In genomic region chr2:112839407-112840067, GRCh38 we compare ENCODE assay signal across 17 cellular contexts. TPM values are rescaled to one million over a fixed set of nuclear protein-coding genes. Genes with fewer than 3 reads are reported as not detected.
DNase-seq lines count a peak whose midpoint lies in the region; ATAC-seq and TF ChIP-seq lines count a peak whose summit lies in the region.
"Had no signal": no experiment of that assay in that cellular context is flagged by ENCODE, and none has a peak within 500 bp of the region (broad histone marks: within the 10 kb centered on the region; RNA-seq: fewer than 3 reads in every experiment).

No MANE protein-coding gene starts in this region.

- H4K8ac ChIP-seq in trophoblast cell (ENCODE audit: low read depth, low read length): no peak overlapping the region

- no peak overlapping the region for H2BK5ac ChIP-seq in trophoblast cell (ENCODE audit: low read depth, low read length, poor library complexity)

- no peak overlapping the region for H3K14ac ChIP-seq in trophoblast cell (ENCODE audit: low read length)

- POLR2A ChIA-PET in PC-3 (lab: Charles Lee; ENCODE audit: unreplicated experiment): no interaction called here

- no peak for TF ChIP-seq CTCF in PC-3 (conservative IDR thresholded peaks at IDR 0.05; ENCODE audit: low read depth, low read length)

- no peak overlapping the region for H3K23ac ChIP-seq in trophoblast cell (ENCODE audit: low read length)

- H3K9me3 Mint-ChIP-seq in activated naive CD8-positive, alpha-beta T cell treated with anti-CD3 and anti-CD28 coated beads for 36 hours: no peaks in the 10 kb centered on the region
- H3K9me3 Mint-ChIP-seq: naive thymus-derived CD8-positive, alpha-beta T cell had no signal

- H3K4me3 ChIP-seq in GM23248 (no peak overlapping the region), PC-3 (ENCODE audit: low read length) (no peak overlapping the region), trophoblast cell (ENCODE audit: low read depth, low read length) (no peak overlapping the region)

- ATAC-seq in PC-3 (no peak), HG03196 (IDR thresholded peaks at IDR 0.05; ENCODE audit: unreplicated experiment) (no peak), HG02938 (IDR thresholded peaks at IDR 0.05; ENCODE audit: unreplicated experiment) (no peak)
- ATAC-seq: naive thymus-derived CD8-positive, alpha-beta T cell had no signal

- H3K27ac ChIP-seq in GM23248 (no peak overlapping the region), PC-3 (ENCODE audit: low read length) (peak overlapping the region; percentile 77), epithelial cell of prostate (peak overlapping the region; percentile 2), trophoblast cell (ENCODE audit: low read depth, low read length) (no peak overlapping the region)

- H3K36me3 ChIP-seq in GM23248 (ENCODE audit: low read depth): no peaks in the 10 kb centered on the region
- no peaks in the 10 kb centered on the region for H3K36me3 ChIP-seq in PC-3 (ENCODE audit: low read depth, low read length)
- H3K36me3 ChIP-seq in trophoblast cell (ENCODE audit: control insufficient read depth in 1 of 2, insufficient read depth in 2 of 2, low read length in 2 of 2): no peaks in the 10 kb centered on the region

- 76 to 78% methylated on average over 9 of the region's 9 CpGs for WGBS in GM23248 (ENCODE audit: low coverage in 1 of 2, low lambda C conversion rate in 2 of 2, missing lambda C conversion rate in 2 of 2), 2 experiments
- WGBS in trophoblast cell (ENCODE audit: extremely low coverage, insufficient coverage, insufficient read length): no CpG with 5 or more reads among the region's 9 CpGs

- H4K20me1 ChIP-seq in GM23248 (ENCODE audit: insufficient read depth) (no peaks in the 10 kb centered on the region), PC-3 (ENCODE audit: low read length) (no peaks in the 10 kb centered on the region)

- H3K4ac ChIP-seq in trophoblast cell (ENCODE audit: low read depth, low read length): no peak overlapping the region

- no peaks in the 10 kb centered on the region for H3K9me3 ChIP-seq in GM23248 (ENCODE audit: low read depth)
- H3K9me3 ChIP-seq in PC-3 (ENCODE audit: low read length): no peaks in the 10 kb centered on the region
- no peaks in the 10 kb centered on the region for H3K9me3 ChIP-seq in trophoblast cell (ENCODE audit: insufficient read depth, low read depth, low read length)

- H3K9me2 ChIP-seq in GM23248 (ENCODE audit: insufficient read depth) (no peaks in the 10 kb centered on the region), PC-3 (replicated peaks; ENCODE audit: low read length) (no peaks in the 10 kb centered on the region)

- no peak overlapping the region for H2BK12ac ChIP-seq in trophoblast cell (ENCODE audit: low read length)

- H3K36me3 Mint-ChIP-seq in activated naive CD8-positive, alpha-beta T cell treated with anti-CD3 and anti-CD28 coated beads for 36 hours: no peaks in the 10 kb centered on the region
- H3K36me3 Mint-ChIP-seq: naive thymus-derived CD8-positive, alpha-beta T cell had no signal

- no peak overlapping the region for H2BK120ac ChIP-seq in trophoblast cell (ENCODE audit: insufficient read depth, low read length, poor library complexity)

- peaks cover 12% of the 10 kb centered on the region for H3F3A ChIP-seq in GM23248 (ENCODE audit: insufficient read depth)
- H3F3A ChIP-seq in PC-3 (ENCODE audit: low read length, unreplicated experiment): peaks cover 7% of the 10 kb centered on the region

- peak; percentile 24 for DNase-seq in GM23248
- DNase-seq in PC-3: peak; percentile 47
- no peak for DNase-seq in epithelial cell of prostate (ENCODE audit: low read depth, low spot score)
- DNase-seq in trophoblast cell: peak; percentile 42 to 50
- DNase-seq in activated naive CD8-positive, alpha-beta T cell treated with anti-CD3 and anti-CD28 coated beads for 36 hours: no peak
- no peak for DNase-seq in DMS 273 (lab: John Stamatoyannopoulos, UW; ENCODE audit: unreplicated experiment)
- DNase-seq: activated T-cell treated with anti-CD3 and anti-CD28 coated beads, Interleukin-2, amount 50 U/mL, for 1 hour; amygdala; COR-L47; foreskin melanocyte; naive thymus-derived CD8-positive, alpha-beta T cell; NCI-H2107; SW 1271 had no signal

- in situ Hi-C loops in GM23248 (cut with MboI): no loop called here

- no peak overlapping the region for H3K4me2 ChIP-seq in GM23248 (ENCODE audit: unreplicated experiment)
- peak overlapping the region; percentile 47 for H3K4me2 ChIP-seq in PC-3 (ENCODE audit: low read length)
- H3K4me2 ChIP-seq in trophoblast cell (ENCODE audit: low read length): no peak overlapping the region

- no peaks in the 10 kb centered on the region for H3K79me1 ChIP-seq in trophoblast cell (ENCODE audit: low read length)

- CTCF ChIA-PET in PC-3 (lab: Charles Lee): no interaction called here

- H3K4me3 Mint-ChIP-seq in activated naive CD8-positive, alpha-beta T cell treated with anti-CD3 and anti-CD28 coated beads for 36 hours: no peak overlapping the region
- H3K4me3 Mint-ChIP-seq: naive thymus-derived CD8-positive, alpha-beta T cell had no signal

- peaks cover 38% of the 10 kb centered on the region for H3K27me3 Mint-ChIP-seq in activated naive CD8-positive, alpha-beta T cell treated with anti-CD3 and anti-CD28 coated beads for 36 hours

- no peak overlapping the region for H3K18ac ChIP-seq in trophoblast cell (ENCODE audit: low read length)

- H3K27me3 ChIP-seq in GM23248 (replicated peaks; ENCODE audit: insufficient read depth): no peaks in the 10 kb centered on the region
- no peaks in the 10 kb centered on the region for H3K27me3 ChIP-seq in PC-3 (ENCODE audit: low read length)
- no peaks in the 10 kb centered on the region for H3K27me3 ChIP-seq in trophoblast cell (ENCODE audit: insufficient read depth, low read length)

- H3K9ac ChIP-seq in GM23248 (no peak overlapping the region), PC-3 (ENCODE audit: low read length) (peak overlapping the region; percentile 29; the same call in 1 of the 2 replicates), trophoblast cell (ENCODE audit: low read length) (no peak overlapping the region)

- H3K79me2 ChIP-seq in GM23248 (ENCODE audit: insufficient read depth) (no peaks in the 10 kb centered on the region), PC-3 (ENCODE audit: low read length) (peaks cover 18% of the 10 kb centered on the region), trophoblast cell (ENCODE audit: control insufficient read depth, insufficient read depth, low read length, poor library complexity) (no peaks in the 10 kb centered on the region)

- BruUV-seq in PC-3 (replicated peaks; lab: Mats Ljungman, UMichigan): no TSS peak

- H2AFZ ChIP-seq in GM23248 (no peak overlapping the region), PC-3 (ENCODE audit: low read length) (no peak overlapping the region), trophoblast cell (ENCODE audit: insufficient read depth, low read length, poor library complexity) (no peak overlapping the region)

- intact Hi-C loops in PC-3 (cut with micrococcal nuclease): no loop called here

- H3K4me1 ChIP-seq in GM23248 (ENCODE audit: insufficient read depth) (peaks cover 29% of the 10 kb centered on the region), PC-3 (ENCODE audit: insufficient read depth, low read length) (peaks cover 45% of the 10 kb centered on the region), trophoblast cell (ENCODE audit: control insufficient read depth in 1 of 2, insufficient read depth in 2 of 2, low read length in 2 of 2) (peaks cover 0 to 2% of the 10 kb centered on the region in 2 experiments)

- H2AK5ac ChIP-seq in trophoblast cell (ENCODE audit: low read length): no peak overlapping the region

- no peak overlapping the region for H4K12ac ChIP-seq in trophoblast cell (ENCODE audit: low read depth, low read length)

- no peak overlapping the region for H3K27ac Mint-ChIP-seq in activated naive CD8-positive, alpha-beta T cell treated with anti-CD3 and anti-CD28 coated beads for 36 hours

- no peak overlapping the region for H4K91ac ChIP-seq in trophoblast cell (ENCODE audit: low read depth, low read length)

- peaks cover 5% of the 10 kb centered on the region for H3K4me1 Mint-ChIP-seq in activated naive CD8-positive, alpha-beta T cell treated with anti-CD3 and anti-CD28 coated beads for 36 hours

RNA-seq across cellular contexts. Expression of gene IL1B, which starts 3.0 kb away (rescaled TPM):
- total RNA-seq in GM23248 (2014; rRNA removed; shearing (Covaris generic)): 0.86 and 3.8 TPM in 2 replicates
- polyA plus RNA-seq in GM23248 (2016; fragmentation: Nextera tagmentation; extraction: Ambion mirVana): 1.1 and 2.2 TPM in 2 replicates
- 48.4 and 67.5 TPM in 2 replicates for total RNA-seq in PC-3 (2014; rRNA removed)
- not detected in 2 replicates for polyA plus RNA-seq in trophoblast cell (2013)
- not detected for total RNA-seq in activated naive CD8-positive, alpha-beta T cell treated with anti-CD3 and anti-CD28 coated beads for 36 hours
- total RNA-seq: dermis microvascular lymphatic vessel endothelial cell; naive thymus-derived CD8-positive, alpha-beta T cell had no signal
- polyA plus RNA-seq: naive thymus-derived CD8-positive, alpha-beta T cell had no signal

RNA-seq across cellular contexts. Expression of gene IL1A, which starts 55.2 kb away (rescaled TPM):
- total RNA-seq in GM23248 (2014; rRNA removed; shearing (Covaris generic)): 0.54 TPM in 1 of 2 replicates, not detected in the other
- 0.14 TPM in 1 of 2 replicates, not detected in the other for polyA plus RNA-seq in GM23248 (2016; fragmentation: Nextera tagmentation; extraction: Ambion mirVana)
- 0.11 TPM in 1 of 2 replicates, not detected in the other for total RNA-seq in PC-3 (2014; rRNA removed)
- 0.05 and 0.07 TPM in 2 replicates for polyA plus RNA-seq in trophoblast cell (2013)
- total RNA-seq in activated naive CD8-positive, alpha-beta T cell treated with anti-CD3 and anti-CD28 coated beads for 36 hours: under 1 TPM; 0.16 to 0.20 TPM
- total RNA-seq: dermis microvascular lymphatic vessel endothelial cell; LHCN-M2; naive thymus-derived CD8-positive, alpha-beta T cell had no signal
- polyA plus RNA-seq: naive thymus-derived CD8-positive, alpha-beta T cell had no signal

Comparison
In these comparisons a context has a peak if more than half of its experiments do, and no peak if none do; other contexts are left out.
1. DNase-seq: peak in GM23248 (single experiment), PC-3 (single experiment) and trophoblast cell (2 of 2); none in epithelial cell of prostate (single experiment), activated naive CD8-positive, alpha-beta T cell treated with anti-CD3 and anti-CD28 coated beads for 36 hours (single experiment) and DMS 273 (single experiment).
2. H3K27ac ChIP-seq: peak in PC-3 (single experiment) and epithelial cell of prostate (single experiment); none in GM23248 (single experiment) and trophoblast cell (single experiment).
3. RNA of gene IL1B, which starts 3.0 kb away (total RNA-seq): 48.4 to 67.5 TPM in PC-3; 0.86 to 3.8 TPM in GM23248 and not detected in activated naive CD8-positive, alpha-beta T cell treated with anti-CD3 and anti-CD28 coated beads for 36 hours; every median in the first group is over 10 times any median in the second.